ENCODE assay signal across 8 cellular contexts in genomic region chr1:112715264-112716053, GRCh38. TPM values are rescaled to one million over a fixed set of nuclear protein-coding genes. Genes with fewer than 3 reads are reported as not detected.
DNase-seq lines count a peak whose midpoint lies in the region; ATAC-seq, FAIRE-seq and TF ChIP-seq lines count a peak whose summit lies in the region.

TSS of gene PPM1J (minus strand) at chr1:112715332. CDS start at chr1:112715301, 31 bp downstream.

- 1% methylated on average over 33 of the region's 51 CpGs for WGBS in prostate gland
- WGBS in upper lobe of left lung, 2 donors, result 0% methylated on average over 22 to 32 of the region's 51 CpGs

- peak within 1 kb of the TSS; percentile 52 to 65 for H3K4me3 ChIP-seq in prostate gland
- peak within 1 kb of the TSS; percentile 48 to 75 (median 67) for H3K4me3 ChIP-seq in upper lobe of left lung

- TF ChIP-seq CTCF in prostate gland (IDR thresholded peaks at IDR 0.05) (peak in 1 of 4 experiments; percentile 20), upper lobe of left lung (IDR thresholded peaks at IDR 0.05) (peak in 1 of 6 experiments; percentile 7)

- H3K9me3 ChIP-seq in prostate gland (no peaks in the 10 kb centered on the region), upper lobe of left lung (no peaks in the 10 kb centered on the region)

- no peaks in the 10 kb centered on the region for H3K36me3 ChIP-seq in prostate gland
- H3K36me3 ChIP-seq in upper lobe of left lung, result no peaks in the 10 kb centered on the region

- intact Hi-C loops in left ventricle myocardium superior (cut with micrococcal nuclease) (loop anchor here (5.0 kb wide), 1 partner anchor 87 kb away; no protein-coding TSS in a partner anchor), prostate gland (cut with DNase I) (loop anchor here (1.0 to 10.0 kb wide), 4 partner anchors 242 to 962 kb away; partner anchors contain the start of genes LRIG2 and SLC16A1)

- TF ChIP-seq POLR2A in GM12891 (IDR thresholded peaks at IDR 0.05; ENCODE audit: low read depth, low read length) (no peak), prostate gland (IDR thresholded peaks at IDR 0.05) (peak; percentile 73), upper lobe of left lung (IDR thresholded peaks at IDR 0.05) (peak in 2 of 4 donors; percentile 37 to 46)

- peak within 1 kb of the TSS; percentile 67 to 75 for H3K27ac ChIP-seq in prostate gland
- H3K27ac ChIP-seq in upper lobe of left lung, result peak within 1 kb of the TSS; percentile 22 to 77 (median 60)

- ATAC-seq in HG02642 (IDR thresholded peaks at IDR 0.05; ENCODE audit: poor library complexity, unreplicated experiment), result peak; percentile 83
- peak; percentile 87 for ATAC-seq in left ventricle myocardium superior
- peak; percentile 93 to 94 for ATAC-seq in upper lobe of left lung (ENCODE audit: low FRiP score in 2 of 2)

- H3K4me1 ChIP-seq in prostate gland (replicated peaks) (peaks cover 4% of the 10 kb centered on the region), upper lobe of left lung (peaks cover 13 to 36% (median 28%) of the 10 kb centered on the region in 4 donors)

- H3K27me3 ChIP-seq in prostate gland (replicated peaks; ENCODE audit: insufficient read depth) (no peaks in the 10 kb centered on the region), upper lobe of left lung (peaks cover 0 to 4% (median 0%) of the 10 kb centered on the region in 4 donors)

- peak; percentile 94 for DNase-seq in GM12891 (ENCODE audit: insufficient read length, low spot score)
- DNase-seq in NCI-H1105 (lab: John Stamatoyannopoulos, UW), result peak; percentile 81
- DNase-seq in T-helper 1 cell, result peak; percentile 91 to 96 (median 94)
- peak; percentile 81 for DNase-seq in amniotic epithelial cell (ENCODE audit: low read depth)
- peak; percentile 99 for DNase-seq in left ventricle myocardium superior
- peak; percentile 96 for DNase-seq in prostate gland (ENCODE audit: low spot score)
- DNase-seq in upper lobe of left lung, result peak; percentile 99 to 100

- peak; percentile 90 for FAIRE-seq in GM12891 (lab: Jason Lieb, UNC)

- TF ChIP-seq EP300 in upper lobe of left lung (IDR thresholded peaks at IDR 0.05), result no peak

TF ChIP-seq in GM12891, 5 proteins besides CTCF, POLR2A, EP300 and RAD21:
- no peak for TF ChIP-seq POU2F2 (IDR thresholded peaks at IDR 0.05; ENCODE audit: low read depth, low read length)

RNA-seq across cellular contexts. Expression of gene PPM1J, which starts in this region (rescaled TPM):
- polyA plus RNA-seq in GM12891 (2012; ENCODE audit: low read depth, missing spikeins), result 0.44 TPM
- 7.2 TPM for total RNA-seq in left ventricle myocardium superior
- total RNA-seq in prostate gland, result 10 to 100 TPM in 1 of 2 donors, 1 to 10 TPM in 1; 2.0 to 16.8 TPM
- total RNA-seq in upper lobe of left lung, result under 1 TPM in 5 of 6 donors, not detected in 1; 0.55 to 0.91 (median 0.74) TPM

Comparison
In these comparisons a context has a peak if more than half of its experiments do, and no peak if none do; other contexts are left out.
1. Peak in every context shown above with its lines: DNase-seq, ATAC-seq, H3K4me3 ChIP-seq and H3K27ac ChIP-seq.
2. Peak in DNase-seq, ATAC-seq, H3K4me3 ChIP-seq and H3K27ac ChIP-seq in upper lobe of left lung; RNA of the gene not detected or under 1 TPM.